Comparison of ENCODE assay signal across 10 cellular contexts in the genomic region with DNA sequence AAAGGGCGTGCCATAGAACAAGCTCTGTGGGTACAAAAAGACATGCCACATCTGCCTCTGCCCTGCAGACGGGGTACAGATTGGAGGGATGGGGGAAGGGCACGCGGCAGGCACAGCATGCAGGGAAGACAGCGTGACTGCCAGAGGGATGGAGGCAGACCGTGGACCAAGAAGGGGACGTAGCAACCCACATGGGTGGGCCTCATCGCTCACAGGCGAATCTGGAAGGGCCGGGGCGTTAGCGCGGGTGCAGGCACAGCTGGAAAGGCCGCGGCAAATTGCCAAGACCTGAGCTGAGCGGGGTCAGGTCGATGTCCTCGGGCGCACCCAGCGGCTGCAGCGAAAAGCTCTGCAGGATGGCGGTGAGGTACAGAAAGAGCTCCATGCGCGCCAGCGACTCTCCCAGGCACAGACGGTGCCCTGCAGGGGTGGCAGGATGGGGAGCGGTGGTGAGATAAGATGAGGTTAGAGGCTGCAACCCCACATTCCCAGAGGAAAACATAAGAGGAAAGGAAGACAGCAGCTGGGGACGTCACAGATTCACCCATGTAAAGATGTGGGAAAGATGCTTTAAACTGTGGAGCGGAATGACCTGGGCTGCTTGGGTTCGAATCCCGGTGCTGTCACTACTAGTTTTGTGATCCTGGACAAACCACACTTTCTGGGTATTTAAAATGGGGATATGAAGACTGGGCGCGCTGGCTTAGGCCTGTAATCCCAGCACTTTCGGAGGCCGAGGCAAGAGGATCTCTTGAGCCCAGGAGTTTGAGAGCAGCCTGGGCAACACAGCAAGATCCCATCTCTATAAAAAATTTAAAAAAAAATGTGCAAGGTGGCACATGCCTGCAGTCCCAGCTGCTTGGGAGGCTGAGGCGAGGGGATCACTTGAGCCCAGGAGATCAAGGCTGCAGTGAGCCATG. TPM values are rescaled to one million over a fixed set of nuclear protein-coding genes. Genes with fewer than 3 reads are reported as not detected.
DNase-seq lines count a peak whose midpoint lies in the region; ATAC-seq and TF ChIP-seq lines count a peak whose summit lies in the region.
"Not testable (repeated sequence)": the region's sequence is repeated elsewhere in the genome, so short reads cannot be mapped to it uniquely, and the experiment has no call there.
"Had no signal": no experiment of that assay in that cellular context is flagged by ENCODE, and none has a peak within 500 bp of the region (broad histone marks: within the 10 kb centered on the region; RNA-seq: fewer than 3 reads in every experiment).

No MANE protein-coding gene starts in this region.

- not testable (repeated sequence) for H3K27me3 Mint-ChIP-seq in CD4-positive, CD25-positive, alpha-beta regulatory T cell
- H3K27me3 Mint-ChIP-seq in H9 (ENCODE audit: low read depth) (peaks cover 43% of the 10 kb centered on the region), nephron progenitor cell (ENCODE audit: low read depth, poor library complexity) (peaks cover 48% of the 10 kb centered on the region)

- H3K56ac ChIP-seq in H9 (ENCODE audit: insufficient read length, low read depth, low read length) = not testable (repeated sequence)

- peak; percentile 87 to 88 for ATAC-seq in CD4-positive, CD25-positive, alpha-beta regulatory T cell (ENCODE audit: low read depth in 2 of 2)
- ATAC-seq in activated CD4-positive, CD25-positive, alpha-beta regulatory T cell treated with anti-CD3 and anti-CD28 coated beads, Interleukin-2, amount 50 U/mL, for 24 hours = peak; percentile 95 to 96

- not testable (repeated sequence) for H3T11ph ChIP-seq in H9 (ENCODE audit: low read length)

- not testable (repeated sequence) for H3K23ac ChIP-seq in H9 (ENCODE audit: insufficient read length, low read depth, low read length)

- H3K4me3 ChIP-seq in CD4-positive, CD25-positive, alpha-beta regulatory T cell (ENCODE audit: low read depth, low read length) = not testable (repeated sequence)

- not testable (repeated sequence) for H3K36me3 ChIP-seq in CD4-positive, CD25-positive, alpha-beta regulatory T cell (ENCODE audit: control insufficient read depth, insufficient read depth, low read length)

- H3K9ac ChIP-seq in H9 (ENCODE audit: extremely low read depth, insufficient read length, low read length) = not testable (repeated sequence)

- H4K8ac ChIP-seq in H9 (replicated peaks; ENCODE audit: insufficient read length, low read depth, low read length) = not testable (repeated sequence)

- not testable (repeated sequence) for H2BK5ac ChIP-seq in H9 (ENCODE audit: insufficient read length, low read length)

- H2BK15ac ChIP-seq in H9 (ENCODE audit: low read depth, low read length) = not testable (repeated sequence)

- H3K79me2 ChIP-seq in H9 (ENCODE audit: insufficient read depth, low read length) = not testable (repeated sequence)

- H2AK5ac ChIP-seq in H9 (ENCODE audit: insufficient read length, low read length) = not testable (repeated sequence)

- not testable (repeated sequence) for H4K20me1 ChIP-seq in H9 (ENCODE audit: control insufficient read depth, insufficient read depth, insufficient read length)

- peak overlapping the region; percentile 51 for H3K27ac ChIP-seq in CD4-positive, CD25-positive, alpha-beta regulatory T cell (ENCODE audit: insufficient read depth, low read length, poor library complexity, severe bottlenecking)
- H3K27ac ChIP-seq in H9 (ENCODE audit: insufficient read length, low read depth, low read length) = not testable (repeated sequence)
- H3K27ac ChIP-seq in angular gyrus (ENCODE audit: low read depth, low read length) = peak overlapping the region; percentile 81

- peak; percentile 65 to 69 (median 67) for DNase-seq in CD4-positive, CD25-positive, alpha-beta regulatory T cell
- DNase-seq in H9 (peak; percentile 74), NCI-H2227 treated with DMSO at 0.1 percent for 48 hours (lab: John Stamatoyannopoulos, UW) (peak; percentile 72), head of caudate nucleus (peak in 41 of 42 donors; percentile 56 to 88 (median 76)), nephron progenitor cell (peak; percentile 64)
- peak; percentile 65 for DNase-seq in stimulated activated CD8-positive, alpha-beta memory T cell treated with anti-CD3 and anti-CD28 coated beads, Interleukin-12 subunit alpha, Interleukin-12 subunit beta, amount 100 ng/mL, for 4 hours (ENCODE audit: low read depth)

- H3K4me1 ChIP-seq in CD4-positive, CD25-positive, alpha-beta regulatory T cell (ENCODE audit: control insufficient read depth, insufficient read depth, low read length, poor library complexity, severe bottlenecking) = peaks cover 22% of the 10 kb centered on the region
- not testable (repeated sequence) for H3K4me1 ChIP-seq in H9 (ENCODE audit: insufficient read depth, low read length)

- H3K4ac ChIP-seq in H9 (ENCODE audit: low read depth, low read length) = not testable (repeated sequence)

- peak; percentile 52 for TF ChIP-seq CTCF in H9 (conservative IDR thresholded peaks at IDR 0.05)
- TF ChIP-seq CTCF in nephron progenitor cell (IDR thresholded peaks at IDR 0.05) = peak; percentile 27

- H3K18ac ChIP-seq in H9 (ENCODE audit: insufficient read length, low read depth, low read length) = not testable (repeated sequence)

- H3K9me3 Mint-ChIP-seq in CD4-positive, CD25-positive, alpha-beta regulatory T cell; H9; nephron progenitor cell: not testable (repeated sequence)

- H3K23me2 ChIP-seq in H9 (ENCODE audit: insufficient read length, low read depth, low read length, poor library complexity, severe bottlenecking) = not testable (repeated sequence)

- no CpG with 5 or more reads among the region's 36 CpGs for WGBS in H9 (ENCODE audit: extremely low coverage, insufficient read length, low lambda C conversion rate)

- H2BK20ac ChIP-seq in H9 (ENCODE audit: low read depth, low read length, poor library complexity, severe bottlenecking) = not testable (repeated sequence)

- not testable (repeated sequence) for H4K91ac ChIP-seq in H9 (ENCODE audit: insufficient read length, low read depth, low read length)

- H2AFZ ChIP-seq in H9 (ENCODE audit: low read length) = not testable (repeated sequence)

- peak overlapping the region; percentile 52 for H3K4me2 ChIP-seq in H9 (ENCODE audit: insufficient read depth, insufficient read length, low read length)

- H2BK120ac ChIP-seq in H9 (ENCODE audit: low read depth, low read length, poor library complexity, severe bottlenecking) = not testable (repeated sequence)

- H3K27me3 ChIP-seq in CD4-positive, CD25-positive, alpha-beta regulatory T cell (ENCODE audit: control insufficient read depth, insufficient read depth, low read length); H9 (ENCODE audit: insufficient read depth, low read length): not testable (repeated sequence)

- not testable (repeated sequence) for H3K36me3 Mint-ChIP-seq in CD4-positive, CD25-positive, alpha-beta regulatory T cell; H9 (ENCODE audit: insufficient read depth in 1 of 3, low read depth in 3 of 3); nephron progenitor cell (ENCODE audit: low read depth)

- not testable (repeated sequence) for H3K9me3 ChIP-seq in CD4-positive, CD25-positive, alpha-beta regulatory T cell (ENCODE audit: control insufficient read depth in 2 of 2, low read length in 2 of 2); H9 (ENCODE audit: control insufficient read depth, low read depth, low read length)

- H3K4me3 Mint-ChIP-seq in CD4-positive, CD25-positive, alpha-beta regulatory T cell = peak overlapping the region; percentile 65 to 91 (median 86)
- H3K4me3 Mint-ChIP-seq in H9 (peak overlapping the region; percentile 49 to 61), nephron progenitor cell (peak overlapping the region; percentile 18)

- peaks cover 4 to 36% (median 20%) of the 10 kb centered on the region in 4 donors for H3K4me1 Mint-ChIP-seq in CD4-positive, CD25-positive, alpha-beta regulatory T cell
- H3K4me1 Mint-ChIP-seq in H9 (peaks cover 24 to 30% of the 10 kb centered on the region in 2 experiments), nephron progenitor cell (peaks cover 43% of the 10 kb centered on the region)

- intact Hi-C loops in head of caudate nucleus (cut with DNase I) = not testable (repeated sequence)

- H3K14ac ChIP-seq in H9 (ENCODE audit: insufficient read depth, low read length) = not testable (repeated sequence)

- not testable (repeated sequence) for H4K5ac ChIP-seq in H9 (ENCODE audit: insufficient read length, low read depth, low read length)

- H2BK12ac ChIP-seq in H9 (ENCODE audit: insufficient read length, low read depth, low read length) = not testable (repeated sequence)

- H3K27ac Mint-ChIP-seq in CD4-positive, CD25-positive, alpha-beta regulatory T cell = peak overlapping the region; percentile 66 to 89 (median 78)
- H3K27ac Mint-ChIP-seq in H9 = peak overlapping the region in 2 of 3 experiments; percentile 14 to 36; a peak in 1 of 7 replicates
- H3K27ac Mint-ChIP-seq in nephron progenitor cell = not testable (repeated sequence)

- not testable (repeated sequence) for H3K79me1 ChIP-seq in H9 (ENCODE audit: insufficient read depth, low read depth, low read length, poor library complexity, severe bottlenecking)

RNA-seq across cellular contexts. Expression of a gene that starts 19.7 kb away (rescaled TPM):
- total RNA-seq in CD4-positive, CD25-positive, alpha-beta regulatory T cell = 135 TPM
- polyA plus RNA-seq in CD4-positive, CD25-positive, alpha-beta regulatory T cell = 100 to 1,000 TPM; 159 to 191 (median 177) TPM
- 126 and 131 TPM in 2 replicates for total RNA-seq in H9 (2021)

RNA-seq across cellular contexts. Expression of a gene that starts 31.5 kb away (rescaled TPM):
- not detected for total RNA-seq in CD4-positive, CD25-positive, alpha-beta regulatory T cell
- not detected for polyA plus RNA-seq in CD4-positive, CD25-positive, alpha-beta regulatory T cell
- total RNA-seq in H9 (2021) = 0.28 TPM in 1 of 2 replicates, not detected in the other
- total RNA-seq: H4, M059J had no signal

RNA-seq across cellular contexts. Expression of a gene that starts 40.7 kb away (rescaled TPM):
- 62.2 TPM for total RNA-seq in CD4-positive, CD25-positive, alpha-beta regulatory T cell
- polyA plus RNA-seq in CD4-positive, CD25-positive, alpha-beta regulatory T cell = 10 to 100 TPM; 72.8 to 89.3 (median 80.1) TPM
- total RNA-seq in H9 (2021) = 22.6 and 26.8 TPM in 2 replicates

RNA-seq across cellular contexts. Expression of a gene that starts 43.4 kb away (rescaled TPM):
- not detected for total RNA-seq in CD4-positive, CD25-positive, alpha-beta regulatory T cell
- polyA plus RNA-seq in CD4-positive, CD25-positive, alpha-beta regulatory T cell = not detected
- total RNA-seq in H9 (2021) = not detected in 2 replicates
- total RNA-seq: M059J had no signal

Comparison
In these comparisons a context has a peak if more than half of its experiments do, and no peak if none do; other contexts are left out.
1. H3K4me3 Mint-ChIP-seq: peak in every context shown above with its lines; median percentile 86 in CD4-positive, CD25-positive, alpha-beta regulatory T cell; 55 in H9; 18 in nephron progenitor cell.